In genomic region chr1:5979536-5980313, GRCh38 we compare ENCODE assay signal across 18 cellular contexts. TPM values are rescaled to one million over a fixed set of nuclear protein-coding genes. Genes with fewer than 3 reads are reported as not detected.
DNase-seq lines count a peak whose midpoint lies in the region; TF ChIP-seq lines count a peak whose summit lies in the region.
"Had no signal": no experiment of that assay in that cellular context is flagged by ENCODE, and none has a peak within 500 bp of the region (broad histone marks: within the 10 kb centered on the region; RNA-seq: fewer than 3 reads in every experiment).

No MANE protein-coding gene starts in this region.

- no peaks in the 10 kb centered on the region for H3K79me2 ChIP-seq in mammary epithelial cell (ENCODE audit: insufficient read depth, low read length)

- intact Hi-C loops in MCF 10A (cut with micrococcal nuclease) (no loop called here), mammary epithelial cell (cut with micrococcal nuclease) (loop anchor here (5.0 kb wide), 1 partner anchor 232 kb away; no protein-coding TSS in a partner anchor)

- no peak overlapping the region for H3K4me2 ChIP-seq in mammary epithelial cell (ENCODE audit: insufficient read depth, low read depth, low read length)

- H3K4me3 Mint-ChIP-seq in MCF 10A (ENCODE audit: unreplicated experiment) (no peak overlapping the region), brain (no peak overlapping the region)
- H3K4me3 Mint-ChIP-seq: activated naive CD4-positive, alpha-beta T cell treated with anti-CD3 and anti-CD28 coated beads for 36 hours; effector memory CD8-positive, alpha-beta T cell; T-helper 1 cell treated with Interleukin-12 subunit alpha and Interleukin-12 subunit beta and Interleukin-4 antibody, amounts not matched to agents 30 μg/mL and 1 μg/mL, for 36 hours had no signal

- no peaks in the 10 kb centered on the region for H3K27me3 ChIP-seq in mammary epithelial cell (ENCODE audit: insufficient read depth, low read length)
- H3K27me3 ChIP-seq: ascending aorta had no signal

- TF ChIP-seq CTCF in MCF 10A (IDR thresholded peaks at IDR 0.05; ENCODE audit: unreplicated experiment), result no peak
- TF ChIP-seq CTCF in mammary epithelial cell (conservative IDR thresholded peaks at IDR 0.05 in 1 of 2, IDR thresholded peaks at IDR 0.05 in 1 of 2; ENCODE audit: extremely low read depth in 1 of 2, insufficient read depth in 1 of 2, low read depth in 1 of 2, low read length in 2 of 2), result no peak
- no peak for TF ChIP-seq CTCF in brain (conservative IDR thresholded peaks at IDR 0.05)

- H3K9me3 Mint-ChIP-seq in MCF 10A (ENCODE audit: unreplicated experiment) (no peaks in the 10 kb centered on the region), brain (no peaks in the 10 kb centered on the region)
- H3K9me3 Mint-ChIP-seq: activated naive CD4-positive, alpha-beta T cell treated with anti-CD3 and anti-CD28 coated beads for 36 hours; effector memory CD8-positive, alpha-beta T cell; T-helper 1 cell treated with Interleukin-12 subunit alpha and Interleukin-12 subunit beta and Interleukin-4 antibody, amounts not matched to agents 30 μg/mL and 1 μg/mL, for 36 hours had no signal

- dilution Hi-C loops in mammary epithelial cell (cut with HindIII; ENCODE audit: low sequenced_read_pairs), result loop anchor here (5.0 kb wide), 2 partner anchors 32 to 93 kb away; no protein-coding TSS in a partner anchor

- H3K27ac ChIP-seq in mammary epithelial cell (ENCODE audit: insufficient read depth, low read depth, low read length) (no peak overlapping the region), mesodermal cell (ENCODE audit: low read depth, low read length, severe bottlenecking) (peak overlapping the region; percentile 54)
- H3K27ac ChIP-seq: ascending aorta had no signal

- H4K20me1 ChIP-seq in mammary epithelial cell (ENCODE audit: insufficient read depth, low read length), result no peaks in the 10 kb centered on the region

- H3K36me3 Mint-ChIP-seq in MCF 10A (ENCODE audit: insufficient read depth, unreplicated experiment) (peaks cover 16% of the 10 kb centered on the region), brain (peaks cover 26% of the 10 kb centered on the region)

- in situ Hi-C loops in mammary epithelial cell (cut with MboI; ENCODE audit: low sequenced_read_pairs in 2 of 2), result no loop called here

- H3K27ac Mint-ChIP-seq in MCF 10A (ENCODE audit: low read depth, unreplicated experiment), result peak overlapping the region; percentile 59
- peak overlapping the region in 3 of 5 experiments; percentile 61 to 81 (median 65) for H3K27ac Mint-ChIP-seq in brain
- H3K27ac Mint-ChIP-seq: activated naive CD4-positive, alpha-beta T cell treated with anti-CD3 and anti-CD28 coated beads for 36 hours had no signal

- H3K4me3 ChIP-seq in mammary epithelial cell (replicated peaks in 1 of 3; ENCODE audit: insufficient read depth in 1 of 3, low read depth in 2 of 3, low read length in 3 of 3) (no peak overlapping the region), mesodermal cell (ENCODE audit: extremely low read depth, insufficient read depth, low read length, poor library complexity, severe bottlenecking) (no peak overlapping the region)
- H3K4me3 ChIP-seq: ascending aorta had no signal

- H3K9ac ChIP-seq in mammary epithelial cell (ENCODE audit: insufficient read depth, low read length), result no peak overlapping the region

- 96% methylated on average over 11 of the region's 16 CpGs for WGBS in mammary epithelial cell (ENCODE audit: low coverage, missing lambda C conversion rate)
- 91 to 94% methylated on average over 11 to 14 of the region's 16 CpGs for WGBS in mesodermal cell (ENCODE audit: insufficient coverage in 2 of 2), 2 experiments

- no peak overlapping the region for H2AFZ ChIP-seq in mammary epithelial cell (ENCODE audit: low read depth, low read length)

- BruUV-seq in MCF 10A (replicated peaks; lab: Mats Ljungman, UMichigan) (no TSS peak), mammary epithelial cell (replicated peaks; lab: Mats Ljungman, UMichigan) (no TSS peak)

- peaks cover 24% of the 10 kb centered on the region for H3K4me1 Mint-ChIP-seq in MCF 10A (ENCODE audit: insufficient read depth, unreplicated experiment)
- H3K4me1 Mint-ChIP-seq in brain, result peaks cover 19% of the 10 kb centered on the region

- H3K4me1 ChIP-seq in mammary epithelial cell (ENCODE audit: insufficient read depth, low read length) (peaks cover 6% of the 10 kb centered on the region), mesodermal cell (ENCODE audit: control insufficient read depth, insufficient read depth, low read length, poor library complexity, severe bottlenecking) (peaks cover 5% of the 10 kb centered on the region)
- H3K4me1 ChIP-seq: ascending aorta had no signal

- H3K36me3 ChIP-seq in mammary epithelial cell (ENCODE audit: insufficient read depth, low read length), result no peaks in the 10 kb centered on the region
- H3K36me3 ChIP-seq in mesodermal cell (ENCODE audit: control insufficient read depth, insufficient read depth, low read length), result peaks cover 7% of the 10 kb centered on the region

- no peaks in the 10 kb centered on the region for H3K9me3 ChIP-seq in mammary epithelial cell (replicated peaks; ENCODE audit: insufficient read depth, low read length)
- no peaks in the 10 kb centered on the region for H3K9me3 ChIP-seq in mesodermal cell (ENCODE audit: control insufficient read depth, low read length)
- H3K9me3 ChIP-seq: ascending aorta had no signal

- H3K27me3 Mint-ChIP-seq in MCF 10A (ENCODE audit: insufficient read depth, unreplicated experiment) (no peaks in the 10 kb centered on the region), brain (no peaks in the 10 kb centered on the region)
- H3K27me3 Mint-ChIP-seq: effector memory CD8-positive, alpha-beta T cell had no signal

- no peak for DNase-seq in MCF 10A (ENCODE audit: unreplicated experiment)
- DNase-seq in mammary epithelial cell, result no peak
- no peak for DNase-seq in activated gamma-delta T cell treated with Interleukin-2 at 50 U/mL for 16 hours
- DNase-seq in NCI-H2171 treated with DMSO at 0.1 percent for 48 hours (lab: John Stamatoyannopoulos, UW), result no peak
- DNase-seq in GDM1 (lab: John Stamatoyannopoulos, UW), result no peak
- no peak for DNase-seq in dermis blood vessel endothelial cell
- DNase-seq: activated CD4-positive, alpha-beta T cell treated with anti-CD3 and anti-CD28 coated beads, Interleukin-2, amount 50 U/mL, for 48 hours; activated naive CD4-positive, alpha-beta T cell treated with anti-CD3 and anti-CD28 coated beads for 36 hours; activated T-cell treated with anti-CD3 and anti-CD28 coated beads, Interleukin-2, amount 50 U/mL, for 1 hour; C1 segment of cervical spinal cord; effector memory CD8-positive, alpha-beta T cell; NCI-H1436 treated with DMSO at 0.1 percent for 48 hours; NCI-H2171; NCI-H748 treated with DMSO at 0.1 percent for 48 hours had no signal

- CTCF ChIA-PET in MCF 10A (lab: Yijun Ruan, JAX) (interaction anchor here (0.6 to 0.9 kb wide), 3 partner anchors 211 to 340 kb away, joined by 3 to 4 read pairs (median 3); no protein-coding TSS in a partner anchor), mammary epithelial cell (lab: Charles Lee; ENCODE audit: low non-redundant PET) (no interaction called here)

- POLR2A ChIA-PET in MCF 10A (lab: Yijun Ruan, JAX), result interaction anchor here (1.0 kb wide), 1 partner anchor 228 kb away, joined by 3 read pairs; no protein-coding TSS in a partner anchor

RNA-seq across cellular contexts. Expression of gene NPHP4, which starts 12.5 kb away (rescaled TPM):
- total RNA-seq in MCF 10A (2022), result 14.4 and 15.0 TPM in 2 replicates
- 10 to 100 TPM in 1 of 2 donors, 1 to 10 TPM in 1; 8.2 to 18.4 TPM for total RNA-seq in mammary epithelial cell
- polyA plus RNA-seq in mammary epithelial cell, result 8.2 TPM
- 19.7 TPM for polyA minus RNA-seq in mammary epithelial cell
- polyA plus RNA-seq in brain (ENCODE audit: insufficient read depth, low read depth, low replicate concordance), result 10.4 TPM
- 9.7 TPM for polyA plus RNA-seq in mesodermal cell (2013, experiment 1 of 2)
- 7.3 TPM for polyA plus RNA-seq in mesodermal cell (2013, experiment 2 of 2)
- 5.1 and 5.8 TPM in 2 replicates for total RNA-seq in dermis blood vessel endothelial cell
